In the genomic region with DNA sequence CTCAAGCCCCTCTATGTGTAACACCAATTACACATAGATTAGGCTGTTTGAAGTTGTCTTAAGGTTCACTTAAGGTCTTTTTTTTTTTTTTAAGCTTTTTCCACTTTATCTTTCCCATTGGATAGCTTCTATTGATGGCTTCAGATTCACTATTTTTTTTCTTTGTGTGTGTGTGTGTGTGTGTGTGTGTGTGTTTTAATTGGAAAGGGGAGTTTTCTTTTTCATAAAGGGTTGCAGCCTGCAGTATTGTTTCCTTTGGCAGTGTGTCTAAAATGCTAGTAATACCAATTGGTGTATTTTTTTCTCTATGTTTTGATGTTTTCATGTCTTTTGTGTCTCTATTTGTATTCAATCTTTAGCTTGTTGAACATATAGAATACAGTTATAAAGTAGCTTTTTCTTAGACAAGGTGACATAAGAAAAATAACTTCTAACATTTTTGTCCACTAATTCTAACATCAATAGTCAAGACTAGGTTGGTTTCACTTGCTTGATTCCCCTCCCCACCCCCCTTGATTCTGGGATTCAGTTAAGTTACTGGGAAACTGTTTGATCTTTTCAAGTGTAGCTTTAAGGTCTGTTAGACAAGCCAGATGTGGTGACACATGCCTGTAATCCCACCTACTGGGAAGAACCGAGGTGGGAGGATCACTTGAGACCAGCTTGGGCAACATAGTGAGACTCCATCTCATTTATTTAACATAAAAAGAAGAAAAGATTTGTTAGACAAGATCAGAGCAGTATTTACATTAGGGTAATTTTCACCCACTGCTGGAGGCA, we compare ENCODE assay signal across 9 cellular contexts. TPM values are rescaled to one million over a fixed set of nuclear protein-coding genes. Genes with fewer than 3 reads are reported as not detected.
DNase-seq lines count a peak whose midpoint lies in the region; ATAC-seq and TF ChIP-seq lines count a peak whose summit lies in the region.
"Had no signal": no experiment of that assay in that cellular context is flagged by ENCODE, and none has a peak within 500 bp of the region (broad histone marks: within the 10 kb centered on the region; RNA-seq: fewer than 3 reads in every experiment).

No MANE protein-coding gene starts in this region.

- H3K36me3 ChIP-seq in cardiac muscle cell (no peaks in the 10 kb centered on the region), left ventricle myocardium inferior (no peaks in the 10 kb centered on the region)

- intact Hi-C loops in left ventricle myocardium inferior (cut with micrococcal nuclease) = no loop called here
- intact Hi-C loops in activated T-helper 2 cell treated with anti-CD3 and anti-CD28 coated beads, Interferon-gamma antibody, Interleukin-2, Interleukin-4, amounts not matched to agents 10 μg/mL and 5 μg/mL and 100 μg/mL, durations not matched to agents 14 hours and 24 hours and 36 hours (cut with micrococcal nuclease) = no loop called here

- DNase-seq in cardiac muscle cell (ENCODE audit: low read depth in 1 of 2, low spot score in 1 of 2) (peak in 1 of 2 donors; percentile 17), left ventricle myocardium inferior (no peak), glomerular visceral epithelial cell (ENCODE audit: extremely low spot score) (peak; percentile 39), caudate nucleus (lab: John Stamatoyannopoulos, UW) (no peak), activated gamma-delta T cell treated with Interleukin-2 at 50 U/mL for 16 hours (no peak)
- no peak for DNase-seq in activated T-helper 2 cell treated with anti-CD3 and anti-CD28 coated beads, Interferon-gamma antibody, Interleukin-2, Interleukin-4, amounts not matched to agents 10 μg/mL and 5 μg/mL and 100 μg/mL, durations not matched to agents 14 hours and 24 hours and 36 hours (ENCODE audit: low spot score)
- DNase-seq in stimulated activated naive CD8-positive, alpha-beta T cell treated with anti-CD3 and anti-CD28 coated beads, Interleukin-15, Interleukin-2, amounts not matched to agents 100 U/mL and 50 U/mL, for 24 hours = no peak

- H3K9me3 ChIP-seq in cardiac muscle cell (ENCODE audit: low read depth) = no peaks in the 10 kb centered on the region
- H3K9me3 ChIP-seq in left ventricle myocardium inferior (replicated peaks) = no peaks in the 10 kb centered on the region

- H3K27ac ChIP-seq in cardiac muscle cell (peak overlapping the region; percentile 34), left ventricle myocardium inferior (replicated peaks) (no peak overlapping the region), caudate nucleus (ENCODE audit: low read depth, low read length) (no peak overlapping the region)
- H3K27ac ChIP-seq: C4-2B had no signal

- H3K27ac Mint-ChIP-seq in activated T-helper 2 cell treated with anti-CD3 and anti-CD28 coated beads, Interferon-gamma antibody, Interleukin-2, Interleukin-4, amounts not matched to agents 10 μg/mL and 5 μg/mL and 100 μg/mL, durations not matched to agents 14 hours and 24 hours and 36 hours = peak overlapping the region; percentile 5

- ATAC-seq in stimulated activated naive CD8-positive, alpha-beta T cell treated with anti-CD3 and anti-CD28 coated beads, Interleukin-15, Interleukin-2, amounts not matched to agents 100 U/mL and 50 U/mL, for 24 hours = peak; percentile 59
- no peak for ATAC-seq in HG03520 (IDR thresholded peaks at IDR 0.05; ENCODE audit: unreplicated experiment)

- peaks cover 32% of the 10 kb centered on the region for H3K36me3 Mint-ChIP-seq in activated T-helper 2 cell treated with anti-CD3 and anti-CD28 coated beads, Interferon-gamma antibody, Interleukin-2, Interleukin-4, amounts not matched to agents 10 μg/mL and 5 μg/mL and 100 μg/mL, durations not matched to agents 14 hours and 24 hours and 36 hours (ENCODE audit: low read depth)

- peaks cover 63% of the 10 kb centered on the region for H3K4me1 Mint-ChIP-seq in activated T-helper 2 cell treated with anti-CD3 and anti-CD28 coated beads, Interferon-gamma antibody, Interleukin-2, Interleukin-4, amounts not matched to agents 10 μg/mL and 5 μg/mL and 100 μg/mL, durations not matched to agents 14 hours and 24 hours and 36 hours (ENCODE audit: low read depth)

- no peaks in the 10 kb centered on the region for H3K27me3 Mint-ChIP-seq in activated T-helper 2 cell treated with anti-CD3 and anti-CD28 coated beads, Interferon-gamma antibody, Interleukin-2, Interleukin-4, amounts not matched to agents 10 μg/mL and 5 μg/mL and 100 μg/mL, durations not matched to agents 14 hours and 24 hours and 36 hours (ENCODE audit: low read depth)

- H3K27me3 ChIP-seq in cardiac muscle cell (no peaks in the 10 kb centered on the region), left ventricle myocardium inferior (ENCODE audit: low read depth) (no peaks in the 10 kb centered on the region)

- H3K4me3 ChIP-seq in cardiac muscle cell = no peak overlapping the region
- no peak overlapping the region for H3K4me3 ChIP-seq in left ventricle myocardium inferior

- H3K4me1 ChIP-seq in cardiac muscle cell (ENCODE audit: low read depth) (peaks cover 13% of the 10 kb centered on the region), left ventricle myocardium inferior (peaks cover 82% of the 10 kb centered on the region)

- no peak for TF ChIP-seq CTCF in cardiac muscle cell (IDR thresholded peaks at IDR 0.05; ENCODE audit: low read depth, low read length)
- TF ChIP-seq CTCF in left ventricle myocardium inferior (IDR thresholded peaks at IDR 0.05; ENCODE audit: borderline replicate concordance) = no peak

- H3K9me3 Mint-ChIP-seq in activated T-helper 2 cell treated with anti-CD3 and anti-CD28 coated beads, Interferon-gamma antibody, Interleukin-2, Interleukin-4, amounts not matched to agents 10 μg/mL and 5 μg/mL and 100 μg/mL, durations not matched to agents 14 hours and 24 hours and 36 hours = no peaks in the 10 kb centered on the region

- no peak overlapping the region for H3K4me3 Mint-ChIP-seq in activated T-helper 2 cell treated with anti-CD3 and anti-CD28 coated beads, Interferon-gamma antibody, Interleukin-2, Interleukin-4, amounts not matched to agents 10 μg/mL and 5 μg/mL and 100 μg/mL, durations not matched to agents 14 hours and 24 hours and 36 hours (ENCODE audit: low read depth)

RNA-seq across cellular contexts. Expression of a gene that starts 21.4 kb away (rescaled TPM):
- total RNA-seq in cardiac muscle cell (49.1 and 70.0 TPM in 2 replicates), left ventricle myocardium inferior (45.8 TPM)
- polyA plus RNA-seq in cardiac muscle cell = 83.3 and 104 TPM in 2 replicates
- 269 and 286 TPM in 2 replicates for total RNA-seq in activated T-helper 2 cell treated with anti-CD3 and anti-CD28 coated beads, Interferon-gamma antibody, Interleukin-2, Interleukin-4, amounts not matched to agents 10 μg/mL and 5 μg/mL and 100 μg/mL, durations not matched to agents 14 hours and 24 hours and 36 hours
